1 cellular context compared by ENCODE assay signal in genomic region chr16:46885960-46886763, GRCh38.
TF ChIP-seq lines count a peak whose summit lies in the region.

No MANE protein-coding gene starts in this region.

TF ChIP-seq in HepG2, 621 proteins besides CTCF, POLR2A, EP300 and RAD21 (continued from another document and continues in another):
- TF ChIP-seq ZBTB40 (IDR thresholded peaks at IDR 0.05) (no peak), ZBTB40 (CRISPR knock-in tag; IDR thresholded peaks at IDR 0.05) (peak; percentile 39; the same call in 1 of the 2 replicates), ZNF572 (CRISPR knock-in tag; IDR thresholded peaks at IDR 0.05) (no peak), KDM4B (CRISPR knock-in tag; IDR thresholded peaks at IDR 0.05) (peak; percentile 22; the same call in 1 of the 2 replicates), USF2 (IDR thresholded peaks at IDR 0.05; ENCODE audit: low read depth, low read length) (no peak), USF2 (CRISPR knock-in tag; IDR thresholded peaks at IDR 0.05; ENCODE audit: borderline replicate concordance) (no peak), BCL3 (CRISPR knock-in tag; IDR thresholded peaks at IDR 0.05) (no peak), ZNF781 (CRISPR knock-in tag; IDR thresholded peaks at IDR 0.05; ENCODE audit: borderline replicate concordance, not compliant biosample characterization) (no peak), SMAD3 (CRISPR knock-in tag; IDR thresholded peaks at IDR 0.05) (no peak), GMEB2 (CRISPR knock-in tag; IDR thresholded peaks at IDR 0.05; ENCODE audit: low read depth) (no peak), TFDP1 (CRISPR knock-in tag; IDR thresholded peaks at IDR 0.05; ENCODE audit: borderline replicate concordance) (no peak), RERE (CRISPR knock-in tag; IDR thresholded peaks at IDR 0.05; ENCODE audit: low read depth) (no peak), ZNF773 (CRISPR knock-in tag; IDR thresholded peaks at IDR 0.05; ENCODE audit: borderline replicate concordance) (no peak), ZNF687 (CRISPR knock-in tag; IDR thresholded peaks at IDR 0.05) (peak; percentile 85), KLF16 (CRISPR knock-in tag; IDR thresholded peaks at IDR 0.05) (peak in 1 of 2 experiments; percentile 23; a peak in 1 of 4 replicates), HMG20A (CRISPR knock-in tag; IDR thresholded peaks at IDR 0.05; ENCODE audit: borderline replicate concordance) (no peak), RXRA (CRISPR knock-in tag; IDR thresholded peaks at IDR 0.05) (peak; percentile 35; the same call in 1 of the 2 replicates), RAD51 (IDR thresholded peaks at IDR 0.05; ENCODE audit: borderline replicate concordance) (no peak), CEBPB (IDR thresholded peaks at IDR 0.05; ENCODE audit: borderline replicate concordance, low read depth, low read length) (0 out of 2 replicates have a peak, but pooled peaks have one; percentile 10), SP5 (CRISPR knock-in tag; IDR thresholded peaks at IDR 0.05; ENCODE audit: borderline replicate concordance, low read depth) (0 out of 2 replicates have a peak, but pooled peaks have one; percentile 14), ZNF629 (CRISPR knock-in tag; conservative IDR thresholded peaks at IDR 0.05) (no peak), ZNF770 (CRISPR knock-in tag; IDR thresholded peaks at IDR 0.05) (peak; percentile 42; the same call in 1 of the 2 replicates), KMT2B (CRISPR knock-in tag; IDR thresholded peaks at IDR 0.05) (no peak)
